34 cellular contexts compared by ENCODE assay signal in genomic region chr2:224729435-224729834, GRCh38. TPM values are rescaled to one million over a fixed set of nuclear protein-coding genes. Genes with fewer than 3 reads are reported as not detected.
"Had no signal": no experiment of that assay in that cellular context is flagged by ENCODE, and none has a peak within 500 bp of the region (broad histone marks: within the 10 kb centered on the region; RNA-seq: fewer than 3 reads in every experiment).

No MANE protein-coding gene starts in this region.

- ATAC-seq: naive thymus-derived CD8-positive, alpha-beta T cell; natural killer cell treated with Interleukin-12 subunit alpha and Interleukin-12 subunit beta and Interleukin-15 and Interleukin-18, amount 100 ng/mL, for 72 hours; pancreas; right cardiac atrium; sciatic nerve; stimulated activated memory B cell treated with anti-CD40 and anti-IgM and Interleukin-4, amounts not matched to agents 10 μg/mL and 1 μg/mL and 100 μg/mL, for 72 hours; stimulated activated naive CD8-positive, alpha-beta T cell treated with anti-CD3 and anti-CD28 coated beads, Interleukin-15, amount 100 ng/mL, for 72 hours; stimulated activated naive CD8-positive, alpha-beta T cell treated with anti-CD3 and anti-CD28 coated beads, Interleukin-15, Interleukin-2, amounts not matched to agents 100 U/mL and 50 U/mL, for 24 hours; upper lobe of right lung had no signal

- DNase-seq: naive thymus-derived CD8-positive, alpha-beta T cell; nephron progenitor cell; nucleus accumbens; pancreas; spleen; stimulated activated CD4-positive, alpha-beta T cell treated with anti-CD3 and anti-CD28 coated beads, Interleukin-12 subunit alpha, Interleukin-12 subunit beta, amount 100 ng/mL, for 4 hours; stimulated activated CD4-positive, alpha-beta T cell treated with anti-CD3 and anti-CD28 coated beads, Interleukin-1b, Interleukin-23, amount 100 ng/mL, for 48 hours; stimulated activated CD4-positive, alpha-beta T cell treated with anti-CD3 and anti-CD28 coated beads, Interleukin-4, amount 100 ng/mL, for 1 hour; stimulated activated CD4-positive, alpha-beta T cell treated with anti-CD3 and anti-CD28 coated beads, Interleukin-4, amount 100 ng/mL, for 4 hours; stimulated activated CD8-positive, alpha-beta memory T cell treated with anti-CD3 and anti-CD28 coated beads, Interleukin-4, amount 100 ng/mL, for 48 hours; stimulated activated naive CD4-positive, alpha-beta T cell; stimulated activated naive CD8-positive, alpha-beta T cell treated with anti-CD3 and anti-CD28 coated beads, Interleukin-15, amount 100 ng/mL, for 72 hours; stimulated activated naive CD8-positive, alpha-beta T cell treated with anti-CD3 and anti-CD28 coated beads, Interleukin-15, Interleukin-2, amounts not matched to agents 100 U/mL and 50 U/mL, for 24 hours; substantia nigra; testis; tibial artery; transverse colon; upper lobe of right lung; uterus had no signal

- H3K4me1 ChIP-seq: pancreas, prostate gland, spleen, suprapubic skin, testis, tibial artery, transverse colon, upper lobe of right lung had no signal

- H3K4me3 ChIP-seq: pancreas, prostate gland, skin epidermis, smooth muscle cell, spleen, suprapubic skin, testis, tibial artery, transverse colon, upper lobe of right lung, uterus had no signal

- H3K9me3 ChIP-seq: neutrophil, pancreas, prostate gland, suprapubic skin, testis, uterus had no signal

- H3K27ac ChIP-seq: neutrophil, pancreas, prostate gland, skin epidermis, spleen, suprapubic skin, testis, tibial artery, transverse colon, upper lobe of right lung, uterus had no signal

- H3K27me3 ChIP-seq: neutrophil, pancreas, spleen, suprapubic skin, testis, tibial artery, transverse colon, upper lobe of right lung, uterus had no signal

- H3K36me3 ChIP-seq: neutrophil, pancreas, prostate gland, spleen, suprapubic skin, tibial artery, transverse colon, upper lobe of right lung, uterus had no signal

RNA-seq across cellular contexts. Expression of gene CCDC195, which starts 13.3 kb away (rescaled TPM):
- total RNA-seq: naive thymus-derived CD8-positive, alpha-beta T cell; natural killer cell treated with Interleukin-12 subunit alpha and Interleukin-12 subunit beta and Interleukin-15 and Interleukin-18, amount 100 ng/mL, for 72 hours; neural crest cell; omental fat pad; osteocyte; pancreas; posterior vena cava; prostate gland; pulmonary artery endothelial cell; right cardiac atrium; sciatic nerve; smooth muscle cell; spleen; suprapubic skin; testis; transverse colon; upper lobe of right lung; urinary bladder; uterus had no signal
